In the genomic region with DNA sequence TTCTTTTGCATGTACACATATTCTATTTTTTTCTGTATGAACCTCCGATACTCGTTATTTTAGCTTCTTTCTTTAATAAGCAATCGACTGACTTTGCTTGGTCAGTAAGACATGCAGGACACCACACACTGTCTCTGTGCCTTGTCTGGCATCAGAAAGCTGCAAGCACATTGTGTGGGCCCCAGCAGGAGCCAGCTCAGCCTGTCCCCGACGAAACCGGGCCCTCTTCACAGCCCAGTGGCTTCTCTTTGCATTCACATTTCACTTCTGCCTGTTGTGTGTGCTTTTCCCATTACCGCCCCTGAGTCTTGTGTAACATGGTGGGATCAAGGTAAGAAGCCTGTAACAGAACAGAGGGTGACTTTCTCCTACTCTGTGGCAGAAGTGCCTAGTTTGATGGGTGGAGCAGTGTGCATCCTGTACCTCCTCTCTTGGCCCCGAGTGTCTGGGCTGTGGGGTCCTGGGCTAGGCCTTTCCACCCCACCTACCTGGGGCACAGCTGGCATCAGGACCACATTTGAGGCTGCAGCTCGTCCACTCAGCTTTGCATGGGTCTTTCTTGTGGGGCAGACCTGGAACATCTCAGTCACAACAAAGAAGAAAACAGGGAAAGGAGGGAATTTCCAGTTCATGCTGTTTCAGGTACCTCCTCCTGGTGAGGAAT, we compare ENCODE assay signal across 17 cellular contexts.
"Had no signal": no experiment of that assay in that cellular context is flagged by ENCODE, and none has a peak within 500 bp of the region (broad histone marks: within the 10 kb centered on the region; RNA-seq: fewer than 3 reads in every experiment).

No MANE protein-coding gene starts in this region.

- H3K36me3 ChIP-seq: lower lobe of right lung, tibial artery, uterus, WERI-Rb-1 had no signal

- H3K27ac Mint-ChIP-seq: activated naive CD4-positive, alpha-beta T cell treated with anti-CD3 and anti-CD28 coated beads, Interleukin-2, amount 50 U/mL, for 24 hours; T-cell had no signal

- DNase-seq: activated CD4-positive, alpha-beta T cell treated with anti-CD3 and anti-CD28 coated beads for 48 hours; activated effector memory CD4-positive, alpha-beta T cell treated with Interleukin-2 at 50 U/mL for 16 hours; activated T-cell treated with anti-CD3 and anti-CD28 coated beads, Interleukin-2, amount 50 U/mL, for 1 hour; cerebellar nuclear complex; hypothalamus; naive thymus-derived CD8-positive, alpha-beta T cell; psoas muscle; stimulated activated CD4-positive, alpha-beta T cell treated with anti-CD3 and anti-CD28 coated beads, Interleukin-15, amount 100 ng/mL, for 24 hours; stimulated activated CD4-positive, alpha-beta T cell treated with anti-CD3 and anti-CD28 coated beads, Interleukin-4, amount 100 ng/mL, for 24 hours; T-cell; T1000; tibial artery; uterus had no signal

- H3K4me1 ChIP-seq: lower lobe of right lung, psoas muscle, tibial artery, uterus had no signal

- H3K36me3 Mint-ChIP-seq: activated naive CD4-positive, alpha-beta T cell treated with anti-CD3 and anti-CD28 coated beads, Interleukin-2, amount 50 U/mL, for 24 hours; naive thymus-derived CD8-positive, alpha-beta T cell; T-cell had no signal

- H3K4me3 Mint-ChIP-seq: activated naive CD4-positive, alpha-beta T cell treated with anti-CD3 and anti-CD28 coated beads, Interleukin-2, amount 50 U/mL, for 24 hours; T-cell had no signal

- H3K27me3 ChIP-seq: uterus had no signal

- H3K27ac ChIP-seq: lower lobe of right lung, psoas muscle, tibial artery, uterus, WERI-Rb-1 had no signal

- H3K9me3 Mint-ChIP-seq: activated naive CD4-positive, alpha-beta T cell treated with anti-CD3 and anti-CD28 coated beads, Interleukin-2, amount 50 U/mL, for 24 hours; naive thymus-derived CD8-positive, alpha-beta T cell; T-cell had no signal

- ATAC-seq: esophagus mucosa; lower lobe of right lung; naive thymus-derived CD8-positive, alpha-beta T cell; psoas muscle; T-cell had no signal

- H3K9me3 ChIP-seq: lower lobe of right lung, psoas muscle, tibial artery, uterus had no signal

- H3K4me1 Mint-ChIP-seq: activated naive CD4-positive, alpha-beta T cell treated with anti-CD3 and anti-CD28 coated beads, Interleukin-2, amount 50 U/mL, for 24 hours had no signal

- H3K4me3 ChIP-seq: lower lobe of right lung, psoas muscle, tibial artery, uterus had no signal

- H3K27me3 Mint-ChIP-seq: activated naive CD4-positive, alpha-beta T cell treated with anti-CD3 and anti-CD28 coated beads, Interleukin-2, amount 50 U/mL, for 24 hours; naive thymus-derived CD8-positive, alpha-beta T cell; T-cell had no signal
